Comparison of ENCODE assay signal across 2 cellular contexts in genomic region chr16:59180083-59180476, GRCh38.
TF ChIP-seq lines count a peak whose summit lies in the region.

No MANE protein-coding gene starts in this region.

TF ChIP-seq in A549, 52 proteins besides CTCF, POLR2A, EP300 and RAD21 (continued from another document):
- TF ChIP-seq MAZ (IDR thresholded peaks at IDR 0.05; ENCODE audit: borderline replicate concordance, low read depth, low read length) = no peak
- TF ChIP-seq CEBPB (IDR thresholded peaks at IDR 0.05) = peak in 1 of 2 experiments; percentile 8; a peak in 3 of 4 replicates
- no peak for TF ChIP-seq NFE2L2 (conservative IDR thresholded peaks at IDR 0.05; ENCODE audit: low read length)
- peak; percentile 73 to 81; a peak in 3 of 5 replicates for TF ChIP-seq JUN (IDR thresholded peaks at IDR 0.05)
- no peak for TF ChIP-seq ESRRA (IDR thresholded peaks at IDR 0.05; ENCODE audit: borderline replicate concordance, low read length)
- no peak for TF ChIP-seq MYC (IDR thresholded peaks at IDR 0.05; ENCODE audit: borderline replicate concordance, low read length)
- TF ChIP-seq FOXS1 (CRISPR knock-in tag; IDR thresholded peaks at IDR 0.05) = no peak
- TF ChIP-seq EHMT2 (IDR thresholded peaks at IDR 0.05; ENCODE audit: low read depth) = no peak
- peak; percentile 93 for TF ChIP-seq BCL3 (IDR thresholded peaks at IDR 0.05)
- no peak for TF ChIP-seq ZC3H11A (IDR thresholded peaks at IDR 0.05)
- no peak for TF ChIP-seq RNF2 (IDR thresholded peaks at IDR 0.05; ENCODE audit: borderline replicate concordance, low read depth)
- no peak for TF ChIP-seq USF2 (IDR thresholded peaks at IDR 0.05)
- peak; percentile 25; the same call in 1 of the 2 replicates for TF ChIP-seq MAX (IDR thresholded peaks at IDR 0.05)
- TF ChIP-seq RFX5 (IDR thresholded peaks at IDR 0.05) = no peak
- no peak for TF ChIP-seq PBX3 (IDR thresholded peaks at IDR 0.05)

TF ChIP-seq in HepG2, 621 proteins besides CTCF, POLR2A, EP300 and RAD21 (continued from another document and continues in another):
- no peak for TF ChIP-seq HBP1 (CRISPR knock-in tag; IDR thresholded peaks at IDR 0.05; ENCODE audit: low read depth)
- TF ChIP-seq GPBP1L1 (CRISPR knock-in tag; IDR thresholded peaks at IDR 0.05) = no peak
- TF ChIP-seq PREB (CRISPR knock-in tag; IDR thresholded peaks at IDR 0.05) = no peak
- no peak for TF ChIP-seq DR1 (CRISPR knock-in tag; IDR thresholded peaks at IDR 0.05)
- TF ChIP-seq ZHX1 (CRISPR knock-in tag; IDR thresholded peaks at IDR 0.05; ENCODE audit: low read depth) = no peak
- no peak for TF ChIP-seq ZNF530 (CRISPR knock-in tag; IDR thresholded peaks at IDR 0.05; ENCODE audit: low read depth)
- TF ChIP-seq TSC22D2 (CRISPR knock-in tag; IDR thresholded peaks at IDR 0.05; ENCODE audit: borderline replicate concordance) = no peak
- TF ChIP-seq PLSCR1 (CRISPR knock-in tag; IDR thresholded peaks at IDR 0.05; ENCODE audit: borderline replicate concordance) = no peak
- no peak for TF ChIP-seq TEAD3 (CRISPR knock-in tag; optimal IDR thresholded peaks at IDR 0.05; ENCODE audit: borderline replicate concordance)
- no peak for TF ChIP-seq ZNF841 (CRISPR knock-in tag; IDR thresholded peaks at IDR 0.05; ENCODE audit: borderline replicate concordance)
- no peak for TF ChIP-seq ZNF652 (CRISPR knock-in tag; IDR thresholded peaks at IDR 0.05; ENCODE audit: borderline replicate concordance, low read depth)
- TF ChIP-seq PAX8 (CRISPR knock-in tag; IDR thresholded peaks at IDR 0.05; ENCODE audit: borderline replicate concordance) = no peak
- TF ChIP-seq CERS6 (CRISPR knock-in tag; IDR thresholded peaks at IDR 0.05) = no peak
- no peak for TF ChIP-seq RORA (CRISPR knock-in tag; IDR thresholded peaks at IDR 0.05)
- TF ChIP-seq ZNF510 (CRISPR knock-in tag; IDR thresholded peaks at IDR 0.05; ENCODE audit: low read depth) = no peak
- no peak for TF ChIP-seq IRF2 (CRISPR knock-in tag; IDR thresholded peaks at IDR 0.05)
- TF ChIP-seq SOX5 (CRISPR knock-in tag; IDR thresholded peaks at IDR 0.05; ENCODE audit: borderline replicate concordance) = peak; percentile 45; the same call in 1 of the 2 replicates
- no peak for TF ChIP-seq SNAPC4 (CRISPR knock-in tag; IDR thresholded peaks at IDR 0.05)
- TF ChIP-seq GFI1 (CRISPR knock-in tag; IDR thresholded peaks at IDR 0.05; ENCODE audit: borderline replicate concordance) = 0 out of 2 replicates have a peak, but pooled peaks have one; percentile 30
- no peak for TF ChIP-seq MYPOP (CRISPR knock-in tag; IDR thresholded peaks at IDR 0.05)
- TF ChIP-seq GLMP (CRISPR knock-in tag; IDR thresholded peaks at IDR 0.05; ENCODE audit: borderline replicate concordance) = no peak
- TF ChIP-seq ZNF691 (CRISPR knock-in tag; IDR thresholded peaks at IDR 0.05; ENCODE audit: borderline replicate concordance, low read depth) = no peak
- no peak for TF ChIP-seq TMF1 (CRISPR knock-in tag; IDR thresholded peaks at IDR 0.05; ENCODE audit: low read depth)
- no peak for TF ChIP-seq ZFX (CRISPR knock-in tag; IDR thresholded peaks at IDR 0.05; ENCODE audit: low read depth)
- TF ChIP-seq SATB2 (CRISPR knock-in tag; IDR thresholded peaks at IDR 0.05) = no peak
- TF ChIP-seq ZSCAN29 (CRISPR knock-in tag; conservative IDR thresholded peaks at IDR 0.05) = no peak
- no peak for TF ChIP-seq TEAD2 (CRISPR knock-in tag; IDR thresholded peaks at IDR 0.05)
